In genomic region chr3:88311826-88312225, GRCh38 we compare ENCODE assay signal across 25 cellular contexts.
DNase-seq lines count a peak whose midpoint lies in the region; ATAC-seq and TF ChIP-seq lines count a peak whose summit lies in the region.
"Had no signal": no experiment of that assay in that cellular context is flagged by ENCODE, and none has a peak within 500 bp of the region (broad histone marks: within the 10 kb centered on the region; RNA-seq: fewer than 3 reads in every experiment).

No MANE protein-coding gene starts in this region.

- peak; percentile 4 for TF ChIP-seq CTCF in AG09309 (IDR thresholded peaks at IDR 0.05; ENCODE audit: control insufficient read depth, insufficient read depth, low read depth, low read length, missing control alignments)
- TF ChIP-seq CTCF in WERI-Rb-1 (IDR thresholded peaks at IDR 0.05; ENCODE audit: low read depth, low read length), result no peak

- ATAC-seq in GM19438 (IDR thresholded peaks at IDR 0.05; ENCODE audit: low read depth, unreplicated experiment) (peak; percentile 56), HG02884 (IDR thresholded peaks at IDR 0.05; ENCODE audit: unreplicated experiment) (peak; percentile 61)
- ATAC-seq: foreskin keratinocyte, heart right ventricle had no signal

- no peak overlapping the region for H3K4me3 ChIP-seq in AG09309 (ENCODE audit: control insufficient read depth, low read depth, low read length)
- no peak overlapping the region for H3K4me3 ChIP-seq in WERI-Rb-1 (ENCODE audit: low read depth, low read length)
- H3K4me3 ChIP-seq: BLaER1 treated with 17β-estradiol and CSF1 and Interleukin-3, amounts not matched to agents 10 nM and 100 nM; breast epithelium; colonic mucosa; heart right ventricle; suprapubic skin had no signal

- H3K27ac ChIP-seq in WERI-Rb-1, result no peak overlapping the region
- H3K27ac ChIP-seq: BLaER1 treated with 17β-estradiol and CSF1 and Interleukin-3, amounts not matched to agents 10 nM and 100 nM; breast epithelium; colonic mucosa; foreskin keratinocyte; heart right ventricle; suprapubic skin had no signal

- DNase-seq in AG09309 (ENCODE audit: low read depth) (no peak), NCI-H1105 treated with DMSO at 0.1 percent for 48 hours (lab: John Stamatoyannopoulos, UW) (peak; percentile 75), WERI-Rb-1 (no peak), A172 (ENCODE audit: low spot score) (no peak), putamen (ENCODE audit: low spot score) (no peak)
- no peak for DNase-seq in activated naive CD4-positive, alpha-beta T cell treated with Interleukin-2 at 50 U/mL for 16 hours
- DNase-seq: activated CD4-positive, alpha-beta T cell treated with anti-CD3 and anti-CD28 coated beads, Interleukin-2, amount 10 ng/mL, durations not matched to agents 7 days and 5 days; activated naive CD4-positive, alpha-beta T cell treated with anti-CD3 and anti-CD28 coated beads for 36 hours; activated T-cell treated with anti-CD3 and anti-CD28 coated beads, Interleukin-2, amount 50 U/mL, for 48 hours; Caco-2; colonic mucosa; DMS79; effector memory CD4-positive, alpha-beta T cell; foreskin keratinocyte; GF-D8; heart right ventricle; KG1; mesenchymal stem cell; NCI-H526 treated with DMSO at 0.1 percent for 48 hours; nucleus accumbens had no signal

- no peaks in the 10 kb centered on the region for H3K36me3 ChIP-seq in WERI-Rb-1
- H3K36me3 ChIP-seq: BLaER1 treated with 17β-estradiol and CSF1 and Interleukin-3, amounts not matched to agents 10 nM and 100 nM; breast epithelium; colonic mucosa; heart right ventricle; suprapubic skin had no signal

- H3K9me3 ChIP-seq in WERI-Rb-1 (ENCODE audit: severe bottlenecking), result no peaks in the 10 kb centered on the region
- H3K9me3 ChIP-seq: BLaER1 treated with 17β-estradiol and CSF1 and Interleukin-3, amounts not matched to agents 10 nM and 100 nM; breast epithelium; Caco-2; colonic mucosa; heart right ventricle; suprapubic skin had no signal

- H3K27me3 ChIP-seq in WERI-Rb-1 (ENCODE audit: insufficient read depth, low read depth, severe bottlenecking), result no peaks in the 10 kb centered on the region
- H3K27me3 ChIP-seq: BLaER1 treated with 17β-estradiol and CSF1 and Interleukin-3, amounts not matched to agents 10 nM and 100 nM; breast epithelium; colonic mucosa; foreskin keratinocyte; heart right ventricle; suprapubic skin had no signal
